In genomic region chr17:48055531-48056245, GRCh38 we compare ENCODE assay signal across 8 cellular contexts. TPM values are rescaled to one million over a fixed set of nuclear protein-coding genes. Genes with fewer than 3 reads are reported as not detected.
DNase-seq lines count a peak whose midpoint lies in the region; ATAC-seq and TF ChIP-seq lines count a peak whose summit lies in the region.

No MANE protein-coding gene starts in this region.

- intact Hi-C loops in transverse colon (cut with DNase I; ENCODE audit: low total_unique reads): no loop called here

- CTCF ChIA-PET in activated CD8-positive, alpha-beta memory T cell treated with anti-CD3 and anti-CD28 coated beads, Interleukin-2, amount 10 ng/mL, durations not matched to agents 7 days and 5 days (lab: Charles Lee): interaction anchor here (0.9 to 2.2 kb wide), 4 partner anchors 18 to 109 kb away, joined by 3 to 10 read pairs (median 5); partner anchors contain the start of gene COPZ2

- H3K27ac Mint-ChIP-seq in activated CD8-positive, alpha-beta memory T cell treated with anti-CD3 and anti-CD28 coated beads, Interleukin-2, amount 10 ng/mL, durations not matched to agents 7 days and 5 days: peak overlapping the region; percentile 77
- H3K27ac Mint-ChIP-seq in activated naive CD8-positive, alpha-beta T cell treated with anti-CD3 and anti-CD28 coated beads, Interleukin-2, amount 10 ng/mL, durations not matched to agents 7 days and 5 days: peak overlapping the region; percentile 68
- H3K27ac Mint-ChIP-seq in memory B cell: peak overlapping the region; percentile 92

- TF ChIP-seq RAD21 in Ishikawa (IDR thresholded peaks at IDR 0.05; ENCODE audit: low read depth): no peak

- no peak for TF ChIP-seq CTCF in transverse colon (IDR thresholded peaks at IDR 0.05)

- no peaks in the 10 kb centered on the region for H3K27me3 ChIP-seq in transverse colon

- no peaks in the 10 kb centered on the region for H3K27me3 Mint-ChIP-seq in activated CD8-positive, alpha-beta memory T cell treated with anti-CD3 and anti-CD28 coated beads, Interleukin-2, amount 10 ng/mL, durations not matched to agents 7 days and 5 days
- H3K27me3 Mint-ChIP-seq in activated naive CD8-positive, alpha-beta T cell treated with anti-CD3 and anti-CD28 coated beads, Interleukin-2, amount 10 ng/mL, durations not matched to agents 7 days and 5 days: no peaks in the 10 kb centered on the region
- no peaks in the 10 kb centered on the region for H3K27me3 Mint-ChIP-seq in memory B cell

- TF ChIP-seq POLR2A in transverse colon (IDR thresholded peaks at IDR 0.05): no peak

- no peaks in the 10 kb centered on the region for H3K9me3 Mint-ChIP-seq in activated CD8-positive, alpha-beta memory T cell treated with anti-CD3 and anti-CD28 coated beads, Interleukin-2, amount 10 ng/mL, durations not matched to agents 7 days and 5 days (ENCODE audit: low read depth)
- no peaks in the 10 kb centered on the region for H3K9me3 Mint-ChIP-seq in activated naive CD8-positive, alpha-beta T cell treated with anti-CD3 and anti-CD28 coated beads, Interleukin-2, amount 10 ng/mL, durations not matched to agents 7 days and 5 days
- no peaks in the 10 kb centered on the region for H3K9me3 Mint-ChIP-seq in memory B cell

- peak overlapping the region; percentile 10 for H3K4me3 Mint-ChIP-seq in activated CD8-positive, alpha-beta memory T cell treated with anti-CD3 and anti-CD28 coated beads, Interleukin-2, amount 10 ng/mL, durations not matched to agents 7 days and 5 days
- H3K4me3 Mint-ChIP-seq in activated naive CD8-positive, alpha-beta T cell treated with anti-CD3 and anti-CD28 coated beads, Interleukin-2, amount 10 ng/mL, durations not matched to agents 7 days and 5 days: peak overlapping the region; percentile 21
- H3K4me3 Mint-ChIP-seq in memory B cell: peak overlapping the region; percentile 74

- H3K4me1 ChIP-seq in transverse colon: peaks cover 34 to 52% (median 49%) of the 10 kb centered on the region in 4 donors

- in situ Hi-C loops in transverse colon (cut with MboI; ENCODE audit: low pct_ligation_motif_present in 1 of 4, low pct_unique_long_range_greater_than_20kb in 1 of 4, low sequenced_read_pairs in 3 of 4): no loop called here

- peaks cover 69% of the 10 kb centered on the region for H3K36me3 Mint-ChIP-seq in activated CD8-positive, alpha-beta memory T cell treated with anti-CD3 and anti-CD28 coated beads, Interleukin-2, amount 10 ng/mL, durations not matched to agents 7 days and 5 days
- peaks cover 46% of the 10 kb centered on the region for H3K36me3 Mint-ChIP-seq in activated naive CD8-positive, alpha-beta T cell treated with anti-CD3 and anti-CD28 coated beads, Interleukin-2, amount 10 ng/mL, durations not matched to agents 7 days and 5 days
- H3K36me3 Mint-ChIP-seq in memory B cell: peaks cover 41% of the 10 kb centered on the region

- ATAC-seq in activated CD8-positive, alpha-beta memory T cell treated with anti-CD3 and anti-CD28 coated beads, Interleukin-2, amount 10 ng/mL, durations not matched to agents 7 days and 5 days: peak; percentile 35
- no peak for ATAC-seq in activated naive CD8-positive, alpha-beta T cell treated with anti-CD3 and anti-CD28 coated beads, Interleukin-2, amount 10 ng/mL, durations not matched to agents 7 days and 5 days (ENCODE audit: low read depth)
- peak; percentile 94 for ATAC-seq in memory B cell (ENCODE audit: low read depth)

- peak; percentile 56 for DNase-seq in activated CD8-positive, alpha-beta memory T cell treated with anti-CD3 and anti-CD28 coated beads, Interleukin-2, amount 10 ng/mL, durations not matched to agents 7 days and 5 days
- DNase-seq in activated CD8-positive, alpha-beta memory T cell treated with anti-CD3 and anti-CD28 coated beads, Interleukin-2, amount 50 U/mL, for 4 hours: no peak
- no peak for DNase-seq in activated naive CD8-positive, alpha-beta T cell treated with anti-CD3 and anti-CD28 coated beads, Interleukin-2, amount 10 ng/mL, durations not matched to agents 7 days and 5 days
- no peak for DNase-seq in memory B cell (ENCODE audit: low spot score in 2 of 2)
- no peak for DNase-seq in HPDE6-E6E7 (ENCODE audit: extremely low spot score)
- DNase-seq in mucosa of gallbladder (ENCODE audit: low spot score): no peak
- DNase-seq in transverse colon: no peak

- H3K9me3 ChIP-seq in transverse colon: no peaks in the 10 kb centered on the region

- peaks cover 50% of the 10 kb centered on the region for H3K4me1 Mint-ChIP-seq in activated CD8-positive, alpha-beta memory T cell treated with anti-CD3 and anti-CD28 coated beads, Interleukin-2, amount 10 ng/mL, durations not matched to agents 7 days and 5 days
- H3K4me1 Mint-ChIP-seq in activated naive CD8-positive, alpha-beta T cell treated with anti-CD3 and anti-CD28 coated beads, Interleukin-2, amount 10 ng/mL, durations not matched to agents 7 days and 5 days: peaks cover 42% of the 10 kb centered on the region
- H3K4me1 Mint-ChIP-seq in memory B cell: peaks cover 47% of the 10 kb centered on the region

- POLR2A ChIA-PET in activated naive CD8-positive, alpha-beta T cell treated with anti-CD3 and anti-CD28 coated beads, Interleukin-2, amount 10 ng/mL, durations not matched to agents 7 days and 5 days (lab: Charles Lee): interaction anchor here (0.9 to 1.4 kb wide), 3 partner anchors 9 to 18 kb away, joined by 3 to 4 read pairs (median 4); no protein-coding TSS in a partner anchor

- 71% methylated on average over 5 of the region's 5 CpGs; no CpG with 5 or more reads in 1 of the 2 donors for WGBS in transverse colon (ENCODE audit: low coverage in 1 of 2), 2 donors

- TF ChIP-seq EP300 in Ishikawa (IDR thresholded peaks at IDR 0.05; ENCODE audit: borderline replicate concordance) (no peak), transverse colon (IDR thresholded peaks at IDR 0.05; ENCODE audit: low read depth) (no peak)

- peak overlapping the region in 2 of 4 donors; percentile 27 to 99 for H3K27ac ChIP-seq in transverse colon

- H3K4me3 ChIP-seq in transverse colon: no peak overlapping the region

- H3K36me3 ChIP-seq in transverse colon: peaks cover 0 to 49% (median 21%) of the 10 kb centered on the region in 4 donors

TF ChIP-seq in Ishikawa, 13 proteins besides CTCF, POLR2A, EP300 and RAD21 (continues in another document):
- TF ChIP-seq YY1 (IDR thresholded peaks at IDR 0.05; ENCODE audit: low read depth): no peak
- TF ChIP-seq CEBPB (IDR thresholded peaks at IDR 0.05): peak; percentile 65
- no peak for TF ChIP-seq REST (IDR thresholded peaks at IDR 0.05; ENCODE audit: low read depth)

RNA-seq across cellular contexts. Expression of gene NFE2L1, which starts 7.5 kb away (rescaled TPM):
- 10 to 100 TPM; 56.1 to 80.8 TPM for total RNA-seq in activated CD8-positive, alpha-beta memory T cell treated with anti-CD3 and anti-CD28 coated beads, Interleukin-2, amount 10 ng/mL, durations not matched to agents 7 days and 5 days
- total RNA-seq in activated naive CD8-positive, alpha-beta T cell treated with anti-CD3 and anti-CD28 coated beads, Interleukin-2, amount 10 ng/mL, durations not matched to agents 7 days and 5 days: 10 to 100 TPM; 62.2 to 63.1 TPM
- 207 TPM for total RNA-seq in mucosa of gallbladder
- 100 to 1,000 TPM; 173 to 242 (median 211) TPM for total RNA-seq in transverse colon

RNA-seq across cellular contexts. Expression of gene COPZ2, which starts 18.1 kb away (rescaled TPM):
- total RNA-seq in activated CD8-positive, alpha-beta memory T cell treated with anti-CD3 and anti-CD28 coated beads, Interleukin-2, amount 10 ng/mL, durations not matched to agents 7 days and 5 days: 10 to 100 TPM in 1 of 2 experiments, 1 to 10 TPM in 1; 5.4 to 14.1 TPM
- 1 to 10 TPM; 6.1 to 8.8 TPM for total RNA-seq in activated naive CD8-positive, alpha-beta T cell treated with anti-CD3 and anti-CD28 coated beads, Interleukin-2, amount 10 ng/mL, durations not matched to agents 7 days and 5 days
- total RNA-seq in mucosa of gallbladder: 39.3 TPM
- 10 to 100 TPM in 2 of 4 donors, 1 to 10 TPM in 2; 6.0 to 11.2 (median 8.3) TPM for total RNA-seq in transverse colon

RNA-seq across cellular contexts. Expression of gene CBX1, which starts 45.6 kb away (rescaled TPM):
- total RNA-seq in activated CD8-positive, alpha-beta memory T cell treated with anti-CD3 and anti-CD28 coated beads, Interleukin-2, amount 10 ng/mL, durations not matched to agents 7 days and 5 days: 10 to 100 TPM; 46.3 to 47.8 TPM
- 10 to 100 TPM; 55.1 to 56.0 TPM for total RNA-seq in activated naive CD8-positive, alpha-beta T cell treated with anti-CD3 and anti-CD28 coated beads, Interleukin-2, amount 10 ng/mL, durations not matched to agents 7 days and 5 days
- 41.9 TPM for total RNA-seq in mucosa of gallbladder
- total RNA-seq in transverse colon: 10 to 100 TPM in 2 of 4 donors, 1 to 10 TPM in 2; 3.7 to 28.3 (median 12.8) TPM

RNA-seq across cellular contexts. Expression of gene SNX11, which starts 51.9 kb away (rescaled TPM):
- total RNA-seq in activated CD8-positive, alpha-beta memory T cell treated with anti-CD3 and anti-CD28 coated beads, Interleukin-2, amount 10 ng/mL, durations not matched to agents 7 days and 5 days: 10 to 100 TPM; 25.1 to 32.6 TPM
- total RNA-seq in activated naive CD8-positive, alpha-beta T cell treated with anti-CD3 and anti-CD28 coated beads, Interleukin-2, amount 10 ng/mL, durations not matched to agents 7 days and 5 days: 10 to 100 TPM; 31.3 to 36.8 TPM
- total RNA-seq in mucosa of gallbladder: 21.8 TPM
- total RNA-seq in transverse colon: 10 to 100 TPM in 3 of 4 donors, 1 to 10 TPM in 1; 2.0 to 24.3 (median 14.1) TPM

Comparison
In these comparisons a context has a peak if more than half of its experiments do, and no peak if none do; other contexts are left out.
1. H3K4me3 Mint-ChIP-seq: peak in every context shown above with its lines; median percentile 74 in memory B cell; 21 in activated naive CD8-positive, alpha-beta T cell treated with anti-CD3 and anti-CD28 coated beads, Interleukin-2, amount 10 ng/mL, durations not matched to agents 7 days and 5 days; 10 in activated CD8-positive, alpha-beta memory T cell treated with anti-CD3 and anti-CD28 coated beads, Interleukin-2, amount 10 ng/mL, durations not matched to agents 7 days and 5 days.